Comparison of ENCODE assay signal across 12 cellular contexts in genomic region chr3:23668430-23668904, GRCh38.
DNase-seq lines count a peak whose midpoint lies in the region; ATAC-seq and TF ChIP-seq lines count a peak whose summit lies in the region.
"Had no signal": no experiment of that assay in that cellular context is flagged by ENCODE, and none has a peak within 500 bp of the region (broad histone marks: within the 10 kb centered on the region; RNA-seq: fewer than 3 reads in every experiment).

No MANE protein-coding gene starts in this region.

- intact Hi-C loops in prostate gland (cut with DNase I), result no loop called here

- no peak overlapping the region for H3K4me3 Mint-ChIP-seq in WTC11
- H3K4me3 Mint-ChIP-seq: activated T-helper 1 cell treated with anti-CD3 and anti-CD28 coated beads, Interleukin-12 subunit alpha, Interleukin-12 subunit beta, Interleukin-2, Interleukin-4 antibody, amounts not matched to agents 30 ng/mL and 10 ng/mL and 1 ng/mL, durations not matched to agents 14 hours and 24 hours and 36 hours; immature natural killer cell had no signal

- no peak for TF ChIP-seq CTCF in RWPE1 (conservative IDR thresholded peaks at IDR 0.05; ENCODE audit: low read depth)
- TF ChIP-seq CTCF in fibroblast of mammary gland (conservative IDR thresholded peaks at IDR 0.05; ENCODE audit: control insufficient read depth, insufficient read depth, low read depth, low read length), result no peak
- TF ChIP-seq CTCF in smooth muscle cell (IDR thresholded peaks at IDR 0.05; ENCODE audit: borderline replicate concordance, insufficient read depth, poor library complexity, severe bottlenecking), result no peak
- TF ChIP-seq CTCF in prostate gland (IDR thresholded peaks at IDR 0.05), result no peak
- no peak for TF ChIP-seq CTCF in GM13976 (IDR thresholded peaks at IDR 0.05; ENCODE audit: borderline replicate concordance, control extremely low read depth, extremely low read depth, insufficient read depth, missing control alignments)
- no peak for TF ChIP-seq CTCF in WTC11 (IDR thresholded peaks at IDR 0.05)

- H3F3A ChIP-seq in smooth muscle cell (ENCODE audit: low read depth), result peaks cover 4% of the 10 kb centered on the region

- H3K9me3 ChIP-seq in smooth muscle cell (replicated peaks; ENCODE audit: low read depth) (no peaks in the 10 kb centered on the region), prostate gland (no peaks in the 10 kb centered on the region)
- H3K9me3 ChIP-seq: neutrophil had no signal

- H3K4me3 ChIP-seq in fibroblast of mammary gland (ENCODE audit: control insufficient read depth, low read depth, low read length), result no peak overlapping the region
- no peak overlapping the region for H3K4me3 ChIP-seq in smooth muscle cell
- no peak overlapping the region for H3K4me3 ChIP-seq in prostate gland

- in situ Hi-C loops in GM13976 (cut with MboI; ENCODE audit: low sequenced_read_pairs, unreplicated experiment), result no loop called here

- H3K27me3 ChIP-seq in smooth muscle cell (ENCODE audit: low read depth) (no peaks in the 10 kb centered on the region), prostate gland (replicated peaks; ENCODE audit: insufficient read depth) (no peaks in the 10 kb centered on the region)

- peak overlapping the region; percentile 68 for H3K4me2 ChIP-seq in smooth muscle cell

- peak overlapping the region; percentile 63; the same call in 1 of the 2 replicates for H3K27ac ChIP-seq in RWPE1
- peak overlapping the region; percentile 97 for H3K27ac ChIP-seq in smooth muscle cell (ENCODE audit: low read depth)
- no peak overlapping the region for H3K27ac ChIP-seq in prostate gland
- H3K27ac ChIP-seq: neutrophil had no signal

- H3K9ac ChIP-seq in smooth muscle cell (ENCODE audit: low read depth), result peak overlapping the region; percentile 90

- peak; percentile 70 for DNase-seq in H4 (ENCODE audit: low spot score)
- peak; percentile 62 for DNase-seq in RWPE1 (ENCODE audit: low spot score)
- DNase-seq in fibroblast of mammary gland (ENCODE audit: low read depth), result peak; percentile 91
- no peak for DNase-seq in smooth muscle cell (lab: John Stamatoyannopoulos, UW; ENCODE audit: unreplicated experiment)
- no peak for DNase-seq in prostate gland (ENCODE audit: low spot score)
- no peak for DNase-seq in GM13976 (ENCODE audit: low spot score)
- DNase-seq in WTC11 (ENCODE audit: low spot score), result no peak
- no peak for DNase-seq in SKM-1 treated with dmso at 0.1 percent for 144 hours (lab: John Stamatoyannopoulos, UW; ENCODE audit: unreplicated experiment)
- DNase-seq: immature natural killer cell, NCI-H510A had no signal

- CTCF ChIA-PET in RWPE1 (lab: Yijun Ruan, JAX), result interaction anchor here (0.6 kb wide), 3 partner anchors 34 to 486 kb away, joined by 3 to 4 read pairs (median 3); no protein-coding TSS in a partner anchor
- CTCF ChIA-PET in WTC11 (lab: Charles Lee), result no interaction called here

- peaks cover 11% of the 10 kb centered on the region for H3K4me1 ChIP-seq in smooth muscle cell (ENCODE audit: low read depth)
- no peaks in the 10 kb centered on the region for H3K4me1 ChIP-seq in prostate gland (replicated peaks)

- POLR2A ChIA-PET in RWPE1 (lab: Yijun Ruan, JAX; ENCODE audit: low non-redundant PET), result no interaction called here
- POLR2A ChIA-PET in WTC11 (lab: Charles Lee), result no interaction called here

- H3K27ac Mint-ChIP-seq in WTC11, result no peak overlapping the region
- H3K27ac Mint-ChIP-seq: activated T-helper 1 cell treated with anti-CD3 and anti-CD28 coated beads, Interleukin-12 subunit alpha, Interleukin-12 subunit beta, Interleukin-2, Interleukin-4 antibody, amounts not matched to agents 30 ng/mL and 10 ng/mL and 1 ng/mL, durations not matched to agents 14 hours and 24 hours and 36 hours; immature natural killer cell had no signal

- H3K36me3 Mint-ChIP-seq in WTC11, result no peaks in the 10 kb centered on the region
- H3K36me3 Mint-ChIP-seq: immature natural killer cell had no signal

- no peak for ATAC-seq in WTC11

- H4K20me1 ChIP-seq in smooth muscle cell (ENCODE audit: low read depth), result no peaks in the 10 kb centered on the region

- WGBS in smooth muscle cell (ENCODE audit: low lambda C conversion rate), result 24% methylated on average over 4 of the region's 4 CpGs
- WGBS in prostate gland, result 31% methylated on average over 4 of the region's 4 CpGs

- H3K4me1 Mint-ChIP-seq in WTC11, result peaks cover 15% of the 10 kb centered on the region
- H3K4me1 Mint-ChIP-seq: immature natural killer cell had no signal

- no peaks in the 10 kb centered on the region for H3K79me2 ChIP-seq in smooth muscle cell (ENCODE audit: low read depth)

- TF ChIP-seq POLR2A in prostate gland (IDR thresholded peaks at IDR 0.05), result no peak

- peaks cover 17% of the 10 kb centered on the region for H3K27me3 Mint-ChIP-seq in WTC11 (ENCODE audit: low read depth)

- no peaks in the 10 kb centered on the region for H3K36me3 ChIP-seq in smooth muscle cell (ENCODE audit: low read depth)
- no peaks in the 10 kb centered on the region for H3K36me3 ChIP-seq in prostate gland
- H3K36me3 ChIP-seq: neutrophil had no signal

- H3K9me3 Mint-ChIP-seq in WTC11, result no peaks in the 10 kb centered on the region
- H3K9me3 Mint-ChIP-seq: activated T-helper 1 cell treated with anti-CD3 and anti-CD28 coated beads, Interleukin-12 subunit alpha, Interleukin-12 subunit beta, Interleukin-2, Interleukin-4 antibody, amounts not matched to agents 30 ng/mL and 10 ng/mL and 1 ng/mL, durations not matched to agents 14 hours and 24 hours and 36 hours; immature natural killer cell had no signal

- H2AFZ ChIP-seq in smooth muscle cell (ENCODE audit: low read depth), result no peak overlapping the region

TF ChIP-seq in WTC11, 78 proteins besides CTCF, POLR2A, EP300 and RAD21:
- no peak for TF ChIP-seq ZNF671 (CRISPR knock-in tag; IDR thresholded peaks at IDR 0.05)
- no peak for TF ChIP-seq NR2C2 (CRISPR knock-in tag; IDR thresholded peaks at IDR 0.05)
- TF ChIP-seq ZNF138 (CRISPR knock-in tag; conservative IDR thresholded peaks at IDR 0.05), result no peak
- TF ChIP-seq NR3C1 (CRISPR knock-in tag; conservative IDR thresholded peaks at IDR 0.05; ENCODE audit: low read depth), result no peak
- TF ChIP-seq ZNF396 (CRISPR knock-in tag; IDR thresholded peaks at IDR 0.05; ENCODE audit: borderline replicate concordance), result no peak
- TF ChIP-seq FOXP1 (CRISPR knock-in tag; IDR thresholded peaks at IDR 0.05; ENCODE audit: borderline replicate concordance), result no peak
- TF ChIP-seq HMGA2 (CRISPR knock-in tag; IDR thresholded peaks at IDR 0.05), result no peak
- TF ChIP-seq, protein P1, sequence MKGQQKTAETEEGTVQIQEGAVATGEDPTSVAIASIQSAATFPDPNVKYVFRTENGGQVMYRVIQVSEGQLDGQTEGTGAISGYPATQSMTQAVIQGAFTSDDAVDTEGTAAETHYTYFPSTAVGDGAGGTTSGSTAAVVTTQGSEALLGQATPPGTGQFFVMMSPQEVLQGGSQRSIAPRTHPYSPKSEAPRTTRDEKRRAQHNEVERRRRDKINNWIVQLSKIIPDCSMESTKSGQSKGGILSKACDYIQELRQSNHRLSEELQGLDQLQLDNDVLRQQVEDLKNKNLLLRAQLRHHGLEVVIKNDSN (CRISPR knock-in tag; IDR thresholded peaks at IDR 0.05), result no peak

Comparison
In these comparisons a context has a peak if more than half of its experiments do, and no peak if none do; other contexts are left out.
1. DNase-seq: peak in H4 (single experiment), RWPE1 (single experiment) and fibroblast of mammary gland (single experiment); none in smooth muscle cell (single experiment), prostate gland (single experiment), GM13976 (single experiment), WTC11 (single experiment) and SKM-1 treated with dmso at 0.1 percent for 144 hours (single experiment).
2. H3K27ac ChIP-seq: peak in RWPE1 (single experiment) and smooth muscle cell (single experiment); none in prostate gland (0 of 2).